In genomic region chr18:75694292-75694691, GRCh38 we compare ENCODE assay signal across 22 cellular contexts.
A peak's percentile ranks its signal among the peaks of the same experiment; 100 is the strongest.
DNase-seq lines count a peak whose midpoint lies in the region; ATAC-seq and TF ChIP-seq lines count a peak whose summit lies in the region.
"Had no signal": no experiment of that assay in that cellular context is flagged by ENCODE, and none has a peak within 500 bp of the region (broad histone marks: within the 10 kb centered on the region; RNA-seq: fewer than 3 reads in every experiment).

No MANE protein-coding gene starts in this region.

- no peaks in the 10 kb centered on the region for H3K36me3 Mint-ChIP-seq in stimulated activated effector memory CD8-positive, alpha-beta T cell treated with anti-CD3 and anti-CD28 coated beads, Interleukin-12 subunit alpha, Interleukin-12 subunit beta, amount 100 ng/mL, for 72 hours
- H3K36me3 Mint-ChIP-seq: CD4-positive, alpha-beta memory T cell had no signal

- POLR2A ChIA-PET in HEK293T (lab: Yijun Ruan, JAX) = no interaction called here

- DNase-seq in NCI-H1417 (lab: John Stamatoyannopoulos, UW) (peak; percentile 19 to 86 (median 45)), NCI-H1417 treated with DMSO at 0.1 percent for 48 hours (lab: John Stamatoyannopoulos, UW) (no peak), NCI-H2107 (lab: John Stamatoyannopoulos, UW) (peak; percentile 56), NCI-H526 treated with DMSO at 0.1 percent for 48 hours (lab: John Stamatoyannopoulos, UW) (peak; percentile 33), HEK293T (ENCODE audit: extremely low spot score) (no peak), DMS79 (lab: John Stamatoyannopoulos, UW) (no peak)
- DNase-seq in stimulated activated effector memory CD8-positive, alpha-beta T cell treated with anti-CD3 and anti-CD28 coated beads, Interleukin-12 subunit alpha, Interleukin-12 subunit beta, amount 100 ng/mL, for 72 hours (ENCODE audit: low spot score in 2 of 2) = no peak
- DNase-seq: ACHN; CD4-positive, alpha-beta memory T cell; GF-D8; GOT3; Karpas-422; MV-4-11; NCI-H1105 treated with DMSO at 0.1 percent for 48 hours; NCI-H2029 treated with DMSO at 0.1 percent for 48 hours; NCI-H510A treated with DMSO at 0.1 percent for 48 hours; PC-9; RPMI8226; SHP77; SW 1271 had no signal

- peak; percentile 22 for ATAC-seq in stimulated activated effector memory CD8-positive, alpha-beta T cell treated with anti-CD3 and anti-CD28 coated beads, Interleukin-12 subunit alpha, Interleukin-12 subunit beta, amount 100 ng/mL, for 72 hours
- ATAC-seq in GM21723 (IDR thresholded peaks at IDR 0.05; ENCODE audit: unreplicated experiment) = no peak
- ATAC-seq: HCT116 had no signal

- peaks cover 2% of the 10 kb centered on the region for H3K9me3 Mint-ChIP-seq in stimulated activated effector memory CD8-positive, alpha-beta T cell treated with anti-CD3 and anti-CD28 coated beads, Interleukin-12 subunit alpha, Interleukin-12 subunit beta, amount 100 ng/mL, for 72 hours

- no peak overlapping the region for H3K4me3 Mint-ChIP-seq in stimulated activated effector memory CD8-positive, alpha-beta T cell treated with anti-CD3 and anti-CD28 coated beads, Interleukin-12 subunit alpha, Interleukin-12 subunit beta, amount 100 ng/mL, for 72 hours
- H3K4me3 Mint-ChIP-seq: CD4-positive, alpha-beta memory T cell had no signal

- no peaks in the 10 kb centered on the region for H3K4me1 Mint-ChIP-seq in stimulated activated effector memory CD8-positive, alpha-beta T cell treated with anti-CD3 and anti-CD28 coated beads, Interleukin-12 subunit alpha, Interleukin-12 subunit beta, amount 100 ng/mL, for 72 hours
- H3K4me1 Mint-ChIP-seq: CD4-positive, alpha-beta memory T cell had no signal

- no peak overlapping the region for H3K27ac Mint-ChIP-seq in stimulated activated effector memory CD8-positive, alpha-beta T cell treated with anti-CD3 and anti-CD28 coated beads, Interleukin-12 subunit alpha, Interleukin-12 subunit beta, amount 100 ng/mL, for 72 hours

- CTCF ChIA-PET in HEK293T (lab: Yijun Ruan, JAX) = no interaction called here

TF ChIP-seq in HEK293T, 16 proteins besides CTCF, POLR2A, EP300 and RAD21:
- no peak for TF ChIP-seq CTBP1 (IDR thresholded peaks at IDR 0.05; ENCODE audit: borderline replicate concordance)
- TF ChIP-seq ELF4 (IDR thresholded peaks at IDR 0.05) = no peak
- no peak for TF ChIP-seq SUZ12 (IDR thresholded peaks at IDR 0.05)
- no peak for TF ChIP-seq FOXA1 (IDR thresholded peaks at IDR 0.05)
- no peak for TF ChIP-seq TARDBP (IDR thresholded peaks at IDR 0.05)
- no peak for TF ChIP-seq LEF1 (IDR thresholded peaks at IDR 0.05; ENCODE audit: borderline replicate concordance)
- TF ChIP-seq NFRKB (IDR thresholded peaks at IDR 0.05) = no peak
- TF ChIP-seq, protein P1, sequence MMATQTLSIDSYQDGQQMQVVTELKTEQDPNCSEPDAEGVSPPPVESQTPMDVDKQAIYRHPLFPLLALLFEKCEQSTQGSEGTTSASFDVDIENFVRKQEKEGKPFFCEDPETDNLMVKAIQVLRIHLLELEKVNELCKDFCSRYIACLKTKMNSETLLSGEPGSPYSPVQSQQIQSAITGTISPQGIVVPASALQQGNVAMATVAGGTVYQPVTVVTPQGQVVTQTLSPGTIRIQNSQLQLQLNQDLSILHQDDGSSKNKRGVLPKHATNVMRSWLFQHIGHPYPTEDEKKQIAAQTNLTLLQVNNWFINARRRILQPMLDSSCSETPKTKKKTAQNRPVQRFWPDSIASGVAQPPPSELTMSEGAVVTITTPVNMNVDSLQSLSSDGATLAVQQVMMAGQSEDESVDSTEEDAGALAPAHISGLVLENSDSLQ (IDR thresholded peaks at IDR 0.05) = no peak
- TF ChIP-seq ARNT (IDR thresholded peaks at IDR 0.05) = no peak

Comparison
In these comparisons a context has a peak if more than half of its experiments do, and no peak if none do; other contexts are left out.
1. DNase-seq: peak in NCI-H1417 (3 of 3), NCI-H2107 (single experiment) and NCI-H526 treated with DMSO at 0.1 percent for 48 hours (single experiment); none in NCI-H1417 treated with DMSO at 0.1 percent for 48 hours (single experiment), stimulated activated effector memory CD8-positive, alpha-beta T cell treated with anti-CD3 and anti-CD28 coated beads, Interleukin-12 subunit alpha, Interleukin-12 subunit beta, amount 100 ng/mL, for 72 hours (0 of 2), HEK293T (single experiment) and DMS79 (single experiment).